Comparison of ENCODE assay signal across 8 cellular contexts in genomic region chr5:77490945-77491344, GRCh38. TPM values are rescaled to one million over a fixed set of nuclear protein-coding genes. Genes with fewer than 3 reads are reported as not detected.
A peak's percentile ranks its signal among the peaks of the same experiment; 100 is the strongest.
DNase-seq lines count a peak whose midpoint lies in the region; ATAC-seq and TF ChIP-seq lines count a peak whose summit lies in the region.
"Not testable (repeated sequence)": the region's sequence is repeated elsewhere in the genome, so short reads cannot be mapped to it uniquely, and the experiment has no call there.

No MANE protein-coding gene starts in this region.

- peaks cover 34% of the 10 kb centered on the region for H3K4me1 Mint-ChIP-seq in activated T-cell treated with anti-CD3 and anti-CD28 coated beads, Interleukin-2, amount 50 U/mL, for 72 hours (ENCODE audit: low read depth)
- peaks cover 24 to 25% of the 10 kb centered on the region in 2 donors for H3K4me1 Mint-ChIP-seq in natural killer cell treated with Interleukin-12 subunit alpha and Interleukin-12 subunit beta and Interleukin-15 and Interleukin-18, amount 100 ng/mL, for 72 hours (ENCODE audit: low read depth in 2 of 2)
- H3K4me1 Mint-ChIP-seq in stimulated activated naive CD8-positive, alpha-beta T cell treated with anti-CD3 and anti-CD28 coated beads, Interleukin-15, amount 100 ng/mL, for 72 hours = peaks cover 23% of the 10 kb centered on the region

- POLR2A ChIA-PET in RWPE1 (lab: Yijun Ruan, JAX; ENCODE audit: low non-redundant PET) = not testable (repeated sequence)

- H3K27ac Mint-ChIP-seq in activated T-cell treated with anti-CD3 and anti-CD28 coated beads, Interleukin-2, amount 50 U/mL, for 72 hours = peak overlapping the region; percentile 88
- H3K27ac Mint-ChIP-seq in natural killer cell treated with Interleukin-12 subunit alpha and Interleukin-12 subunit beta and Interleukin-15 and Interleukin-18, amount 100 ng/mL, for 72 hours = peak overlapping the region; percentile 94 to 98
- H3K27ac Mint-ChIP-seq in stimulated activated naive CD8-positive, alpha-beta T cell treated with anti-CD3 and anti-CD28 coated beads, Interleukin-15, amount 100 ng/mL, for 72 hours = peak overlapping the region; percentile 98

- not testable (repeated sequence) for ATAC-seq in activated T-cell treated with anti-CD3 and anti-CD28 coated beads, Interleukin-2, amount 50 U/mL, for 72 hours (replicated peaks in 1 of 2); natural killer cell treated with Interleukin-12 subunit alpha and Interleukin-12 subunit beta and Interleukin-15 and Interleukin-18, amount 100 ng/mL, for 72 hours; stimulated activated naive CD8-positive, alpha-beta T cell treated with anti-CD3 and anti-CD28 coated beads, Interleukin-15, amount 100 ng/mL, for 72 hours

- H3K9me3 Mint-ChIP-seq in activated T-cell treated with anti-CD3 and anti-CD28 coated beads, Interleukin-2, amount 50 U/mL, for 72 hours; natural killer cell treated with Interleukin-12 subunit alpha and Interleukin-12 subunit beta and Interleukin-15 and Interleukin-18, amount 100 ng/mL, for 72 hours; stimulated activated naive CD8-positive, alpha-beta T cell treated with anti-CD3 and anti-CD28 coated beads, Interleukin-15, amount 100 ng/mL, for 72 hours: not testable (repeated sequence)

- peak overlapping the region; percentile 91 to 92 for H3K9ac ChIP-seq in duodenal mucosa (ENCODE audit: low read depth in 1 of 2, low read length in 2 of 2)

- not testable (repeated sequence) for H3K36me3 ChIP-seq in duodenal mucosa (ENCODE audit: control insufficient read depth in 1 of 2, insufficient read depth in 2 of 2, low read length in 2 of 2); iPS DF 6.9 (ENCODE audit: control insufficient read depth, insufficient read depth, low read length)

- not testable (repeated sequence) for H3K9me3 ChIP-seq in duodenal mucosa (ENCODE audit: control insufficient read depth in 1 of 2, low read length in 2 of 2); iPS DF 6.9 (ENCODE audit: control insufficient read depth, insufficient read depth, low read length)

- peak overlapping the region; percentile 87 to 94 for H3K4me3 Mint-ChIP-seq in activated T-cell treated with anti-CD3 and anti-CD28 coated beads, Interleukin-2, amount 50 U/mL, for 72 hours
- peak overlapping the region; percentile 98 for H3K4me3 Mint-ChIP-seq in natural killer cell treated with Interleukin-12 subunit alpha and Interleukin-12 subunit beta and Interleukin-15 and Interleukin-18, amount 100 ng/mL, for 72 hours
- H3K4me3 Mint-ChIP-seq in stimulated activated naive CD8-positive, alpha-beta T cell treated with anti-CD3 and anti-CD28 coated beads, Interleukin-15, amount 100 ng/mL, for 72 hours = peak overlapping the region; percentile 87 to 89

- DNase-seq in CD1c-positive myeloid dendritic cell (ENCODE audit: extremely low spot score) (peak; percentile 17), HL-60 (ENCODE audit: low read depth in 1 of 2, low spot score in 1 of 2) (peak in 1 of 2 experiments; percentile 12)
- not testable (repeated sequence) for DNase-seq in RWPE1 (ENCODE audit: low spot score); iPS DF 6.9 (ENCODE audit: low read depth, low spot score); natural killer cell treated with Interleukin-12 subunit alpha and Interleukin-12 subunit beta and Interleukin-15 and Interleukin-18, amount 100 ng/mL, for 72 hours (ENCODE audit: low spot score)
- peak; percentile 9 to 18 for DNase-seq in activated T-cell treated with anti-CD3 and anti-CD28 coated beads, Interleukin-2, amount 50 U/mL, for 72 hours
- peak; percentile 7 to 26 for DNase-seq in stimulated activated naive CD8-positive, alpha-beta T cell treated with anti-CD3 and anti-CD28 coated beads, Interleukin-15, amount 100 ng/mL, for 72 hours

- peak overlapping the region; percentile 88 for H3K27ac ChIP-seq in HL-60 (replicated peaks)
- H3K27ac ChIP-seq in RWPE1 = peak overlapping the region; percentile 98
- not testable (repeated sequence) for H3K27ac ChIP-seq in duodenal mucosa (ENCODE audit: low read depth, low read length); iPS DF 6.9 (ENCODE audit: low read length)

- H3K27me3 Mint-ChIP-seq in activated T-cell treated with anti-CD3 and anti-CD28 coated beads, Interleukin-2, amount 50 U/mL, for 72 hours (ENCODE audit: low read depth); natural killer cell treated with Interleukin-12 subunit alpha and Interleukin-12 subunit beta and Interleukin-15 and Interleukin-18, amount 100 ng/mL, for 72 hours; stimulated activated naive CD8-positive, alpha-beta T cell treated with anti-CD3 and anti-CD28 coated beads, Interleukin-15, amount 100 ng/mL, for 72 hours: not testable (repeated sequence)

- H3K4me3 ChIP-seq in HL-60 (replicated peaks; ENCODE audit: insufficient read depth, low read length) (peak overlapping the region; percentile 65), duodenal mucosa (ENCODE audit: low read depth in 1 of 2, low read length in 2 of 2) (peak overlapping the region; percentile 84 to 91), iPS DF 6.9 (ENCODE audit: low read length) (peak overlapping the region; percentile 90; the same call in 1 of the 2 replicates)

- H3K4me1 ChIP-seq in duodenal mucosa (ENCODE audit: control insufficient read depth in 1 of 2, insufficient read depth in 2 of 2, low read length in 2 of 2); iPS DF 6.9 (ENCODE audit: control insufficient read depth, insufficient read depth, low read length): not testable (repeated sequence)

- not testable (repeated sequence) for H3K36me3 Mint-ChIP-seq in activated T-cell treated with anti-CD3 and anti-CD28 coated beads, Interleukin-2, amount 50 U/mL, for 72 hours (ENCODE audit: insufficient read depth in 2 of 2); natural killer cell treated with Interleukin-12 subunit alpha and Interleukin-12 subunit beta and Interleukin-15 and Interleukin-18, amount 100 ng/mL, for 72 hours

- WGBS in iPS DF 6.9 (ENCODE audit: insufficient coverage, insufficient read length) = no CpG with 5 or more reads among the region's 8 CpGs

- not testable (repeated sequence) for H3K27me3 ChIP-seq in HL-60 (ENCODE audit: insufficient read depth, poor library complexity, severe bottlenecking); duodenal mucosa (ENCODE audit: control insufficient read depth in 1 of 2, insufficient read depth in 2 of 2, low read length in 2 of 2); iPS DF 6.9 (ENCODE audit: control insufficient read depth, insufficient read depth, low read length)

- CTCF ChIA-PET in RWPE1 (lab: Yijun Ruan, JAX) = not testable (repeated sequence)

- not testable (repeated sequence) for TF ChIP-seq CTCF in HL-60 (IDR thresholded peaks at IDR 0.05; ENCODE audit: insufficient read depth, low read length); RWPE1 (conservative IDR thresholded peaks at IDR 0.05; ENCODE audit: low read depth)

RNA-seq across cellular contexts. Expression of gene WDR41, which starts 1.2 kb away (rescaled TPM):
- total RNA-seq in activated T-cell treated with anti-CD3 and anti-CD28 coated beads, Interleukin-2, amount 50 U/mL, for 72 hours = 10 to 100 TPM; 48.7 to 50.1 TPM
- total RNA-seq in natural killer cell treated with Interleukin-12 subunit alpha and Interleukin-12 subunit beta and Interleukin-15 and Interleukin-18, amount 100 ng/mL, for 72 hours = 10 to 100 TPM; 25.6 to 33.3 TPM
